9 cellular contexts compared by ENCODE assay signal in the genomic region with DNA sequence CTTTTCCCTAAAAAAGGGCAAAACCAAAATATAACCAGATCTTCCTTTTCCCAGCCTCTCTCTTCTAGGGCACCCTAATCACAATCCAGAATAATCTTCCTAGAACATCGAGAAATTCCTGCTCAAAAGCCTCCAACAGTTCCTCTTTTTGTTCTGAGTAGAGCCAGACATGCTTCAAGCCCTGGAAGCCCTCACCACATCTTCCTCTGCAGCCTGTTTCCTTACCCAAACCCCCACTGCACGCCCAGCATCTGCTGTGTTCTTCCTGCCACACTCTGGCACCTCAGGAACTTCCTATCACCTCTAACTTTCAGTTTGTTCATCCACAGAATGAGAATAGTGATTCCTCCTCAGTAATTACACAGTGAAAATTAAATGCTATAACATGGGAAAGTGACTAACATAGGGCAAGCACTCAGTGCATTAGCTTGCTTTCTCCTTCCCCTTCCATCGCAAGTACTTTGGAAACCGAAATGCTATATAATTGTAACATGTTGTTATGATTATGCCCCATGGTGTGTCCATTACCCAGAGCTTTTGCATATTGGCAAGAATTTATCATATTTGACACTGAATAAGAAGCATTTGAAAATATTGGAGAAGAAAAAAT.
DNase-seq lines count a peak whose midpoint lies in the region; ATAC-seq and TF ChIP-seq lines count a peak whose summit lies in the region.
"Had no signal": no experiment of that assay in that cellular context is flagged by ENCODE, and none has a peak within 500 bp of the region (broad histone marks: within the 10 kb centered on the region; RNA-seq: fewer than 3 reads in every experiment).

No MANE protein-coding gene starts in this region.

- DNase-seq in HL-60 (ENCODE audit: low read depth in 1 of 2, low spot score in 1 of 2) (peak in 1 of 2 experiments; percentile 83), NCI-H1694 treated with DMSO at 0.1 percent for 48 hours (lab: John Stamatoyannopoulos, UW) (no peak), NCI-H2171 (lab: John Stamatoyannopoulos, UW) (no peak), foreskin melanocyte (no peak)
- DNase-seq in activated T-cell treated with anti-CD3 and anti-CD28 coated beads, Interleukin-2, amount 50 U/mL, for 1 hour: peak; percentile 28
- DNase-seq in stimulated activated CD4-positive, alpha-beta T cell treated with anti-CD3 and anti-CD28 coated beads, Interleukin-1b, Interleukin-23, amount 100 ng/mL, for 48 hours: peak; percentile 46

- H3K4me3 ChIP-seq in HL-60 (replicated peaks; ENCODE audit: insufficient read depth, low read length): no peak overlapping the region
- H3K4me3 ChIP-seq: lung had no signal

- no peak for TF ChIP-seq CTCF in HL-60 (IDR thresholded peaks at IDR 0.05; ENCODE audit: insufficient read depth, low read length)

- peak; percentile 21 for ATAC-seq in GM19397 (IDR thresholded peaks at IDR 0.05; ENCODE audit: unreplicated experiment)
- no peak for ATAC-seq in HG02840 (IDR thresholded peaks at IDR 0.05; ENCODE audit: low FRiP score, unreplicated experiment)

- H3K27ac ChIP-seq in HL-60 (replicated peaks): peak overlapping the region; percentile 11; the same call in 1 of the 2 replicates

- H3K27me3 ChIP-seq in HL-60 (ENCODE audit: insufficient read depth, poor library complexity, severe bottlenecking): no peaks in the 10 kb centered on the region

Comparison
In these comparisons a context has a peak if more than half of its experiments do, and no peak if none do; other contexts are left out.
1. DNase-seq: peak in activated T-cell treated with anti-CD3 and anti-CD28 coated beads, Interleukin-2, amount 50 U/mL, for 1 hour (single experiment) and stimulated activated CD4-positive, alpha-beta T cell treated with anti-CD3 and anti-CD28 coated beads, Interleukin-1b, Interleukin-23, amount 100 ng/mL, for 48 hours (single experiment); none in NCI-H1694 treated with DMSO at 0.1 percent for 48 hours (single experiment), NCI-H2171 (single experiment) and foreskin melanocyte (single experiment).